ENCODE assay signal across 8 cellular contexts in genomic region chr1:89724369-89725015, GRCh38.
DNase-seq lines count a peak whose midpoint lies in the region; ATAC-seq and TF ChIP-seq lines count a peak whose summit lies in the region.

No MANE protein-coding gene starts in this region.

- H3K36me3 ChIP-seq in sigmoid colon, result no peaks in the 10 kb centered on the region
- no peaks in the 10 kb centered on the region for H3K36me3 ChIP-seq in WERI-Rb-1

- H3K27ac Mint-ChIP-seq in dendritic cell treated with granulocyte-macrophage colony-stimulating factor and Interleukin-4, amounts not matched to agents 40 ng/mL and 50 ng/mL, for 4 days, result peak overlapping the region; percentile 94

- H3K9me3 ChIP-seq in sigmoid colon (no peaks in the 10 kb centered on the region), WERI-Rb-1 (ENCODE audit: severe bottlenecking) (no peaks in the 10 kb centered on the region)

- WGBS in sigmoid colon, 2 donors, result 53 to 80% methylated on average over 3 of the region's 3 CpGs

- no peak for DNase-seq in sigmoid colon
- no peak for DNase-seq in iPS-NIHi11 (ENCODE audit: low spot score)
- DNase-seq in WERI-Rb-1, result no peak
- DNase-seq in head of caudate nucleus, result no peak

- TF ChIP-seq POLR2A in sigmoid colon (IDR thresholded peaks at IDR 0.05), result no peak

- TF ChIP-seq EP300 in sigmoid colon (IDR thresholded peaks at IDR 0.05), result no peak

- H3K4me1 Mint-ChIP-seq in dendritic cell treated with granulocyte-macrophage colony-stimulating factor and Interleukin-4, amounts not matched to agents 40 ng/mL and 50 ng/mL, for 4 days (ENCODE audit: low read depth), result peaks cover 78% of the 10 kb centered on the region

- H3K27me3 Mint-ChIP-seq in dendritic cell treated with granulocyte-macrophage colony-stimulating factor and Interleukin-4, amounts not matched to agents 40 ng/mL and 50 ng/mL, for 4 days, result no peaks in the 10 kb centered on the region

- H3K4me3 ChIP-seq in sigmoid colon (no peak overlapping the region), WERI-Rb-1 (ENCODE audit: low read depth, low read length) (no peak overlapping the region)

- ATAC-seq in GM18502 (IDR thresholded peaks at IDR 0.05; ENCODE audit: poor library complexity, unreplicated experiment), result peak; percentile 91
- ATAC-seq in HG02884 (IDR thresholded peaks at IDR 0.05; ENCODE audit: unreplicated experiment), result peak; percentile 75
- peak; percentile 44; the same call in 2 of the 3 replicates for ATAC-seq in SK-N-SH treated with all-trans-retinoic acid at 6 μM for 48 hours

- TF ChIP-seq CTCF in sigmoid colon (IDR thresholded peaks at IDR 0.05) (no peak), WERI-Rb-1 (IDR thresholded peaks at IDR 0.05; ENCODE audit: low read depth, low read length) (no peak)

- H3K27me3 ChIP-seq in sigmoid colon (no peaks in the 10 kb centered on the region), WERI-Rb-1 (ENCODE audit: insufficient read depth, low read depth, severe bottlenecking) (no peaks in the 10 kb centered on the region)

- peak overlapping the region; percentile 35 for H3K4me3 Mint-ChIP-seq in dendritic cell treated with granulocyte-macrophage colony-stimulating factor and Interleukin-4, amounts not matched to agents 40 ng/mL and 50 ng/mL, for 4 days

- H3K27ac ChIP-seq in sigmoid colon, result peak overlapping the region in 3 of 4 donors; percentile 30 to 63 (median 33)
- H3K27ac ChIP-seq in WERI-Rb-1, result no peak overlapping the region

- intact Hi-C loops in dendritic cell treated with granulocyte-macrophage colony-stimulating factor and Interleukin-4, amounts not matched to agents 40 ng/mL and 50 ng/mL, for 4 days (cut with micrococcal nuclease), result loop anchor here (2.0 kb wide), 1 partner anchor 36 kb away; no protein-coding TSS in a partner anchor
- intact Hi-C loops in sigmoid colon (cut with DNase I) (no loop called here), head of caudate nucleus (cut with DNase I) (no loop called here)

- H3K36me3 Mint-ChIP-seq in dendritic cell treated with granulocyte-macrophage colony-stimulating factor and Interleukin-4, amounts not matched to agents 40 ng/mL and 50 ng/mL, for 4 days (ENCODE audit: low read depth), result peaks cover 31% of the 10 kb centered on the region

- no peaks in the 10 kb centered on the region for H3K9me3 Mint-ChIP-seq in dendritic cell treated with granulocyte-macrophage colony-stimulating factor and Interleukin-4, amounts not matched to agents 40 ng/mL and 50 ng/mL, for 4 days

- peaks cover 0 to 25% (median 20%) of the 10 kb centered on the region in 4 donors for H3K4me1 ChIP-seq in sigmoid colon

TF ChIP-seq in SK-N-SH treated with all-trans-retinoic acid at 6 μM for 48 hours, 23 proteins besides CTCF, POLR2A, EP300 and RAD21:
- TF ChIP-seq ZC3H10 (CRISPR knock-in tag; IDR thresholded peaks at IDR 0.05) (no peak), ZFP30 (CRISPR knock-in tag; IDR thresholded peaks at IDR 0.05) (no peak), BACH2 (CRISPR knock-in tag; IDR thresholded peaks at IDR 0.05; ENCODE audit: borderline replicate concordance) (no peak), PATZ1 (CRISPR knock-in tag; IDR thresholded peaks at IDR 0.05; ENCODE audit: borderline replicate concordance) (no peak), POU6F1 (CRISPR knock-in tag; IDR thresholded peaks at IDR 0.05; ENCODE audit: borderline replicate concordance, low read depth) (no peak), ISL1 (CRISPR knock-in tag; IDR thresholded peaks at IDR 0.05) (no peak), CSDC2 (CRISPR knock-in tag; IDR thresholded peaks at IDR 0.05) (no peak), ESRRG (CRISPR knock-in tag; IDR thresholded peaks at IDR 0.05) (no peak), GLIS3 (CRISPR knock-in tag; IDR thresholded peaks at IDR 0.05) (no peak), TOX (CRISPR knock-in tag; IDR thresholded peaks at IDR 0.05; ENCODE audit: borderline replicate concordance) (no peak), ZNF565 (CRISPR knock-in tag; conservative IDR thresholded peaks at IDR 0.05; ENCODE audit: low read depth) (no peak), TCF4 (CRISPR knock-in tag; IDR thresholded peaks at IDR 0.05; ENCODE audit: borderline replicate concordance) (no peak), PPARA (CRISPR knock-in tag; IDR thresholded peaks at IDR 0.05; ENCODE audit: borderline replicate concordance) (no peak), SNAI2 (CRISPR knock-in tag; IDR thresholded peaks at IDR 0.05) (no peak)
